In the genomic region with DNA sequence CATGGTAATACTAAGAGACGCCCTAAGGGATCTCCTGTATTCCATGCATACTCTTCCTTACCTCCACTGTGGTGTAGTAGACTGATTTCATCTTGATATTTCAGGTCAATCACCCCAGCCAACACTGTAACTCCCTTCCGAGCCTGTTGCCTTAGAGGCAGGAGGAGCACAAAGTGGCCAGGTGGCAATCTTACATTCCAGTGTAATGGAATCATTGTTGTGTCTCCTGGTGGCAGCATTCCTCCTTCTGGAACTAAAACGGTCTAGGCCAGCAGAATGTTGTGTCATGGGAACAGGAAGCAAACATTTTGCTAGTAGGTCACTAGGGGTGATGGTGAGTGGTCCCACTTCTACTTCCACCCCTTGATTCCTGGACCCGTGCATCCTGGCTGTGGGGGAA, we compare ENCODE assay signal across 15 cellular contexts.
"Had no signal": no experiment of that assay in that cellular context is flagged by ENCODE, and none has a peak within 500 bp of the region (broad histone marks: within the 10 kb centered on the region; RNA-seq: fewer than 3 reads in every experiment).

No MANE protein-coding gene starts in this region.

- H3K4me1 ChIP-seq: ascending aorta, heart right ventricle, spleen, upper lobe of left lung had no signal

- DNase-seq: activated CD4-positive, alpha-beta memory T cell treated with anti-CD3 and anti-CD28 coated beads, Interleukin-2, amount 10 ng/mL, durations not matched to agents 7 days and 5 days; activated CD4-positive, alpha-beta T cell treated with anti-CD3 and anti-CD28 coated beads for 1 hour; activated naive CD4-positive, alpha-beta T cell treated with anti-CD3 and anti-CD28 coated beads, Interleukin-2, amount 10 ng/mL, durations not matched to agents 7 days and 5 days; activated T-cell treated with anti-CD3 and anti-CD28 coated beads, Interleukin-2, amount 50 U/mL, for 24 hours; effector memory CD8-positive, alpha-beta T cell; heart right ventricle; spleen; stimulated activated naive CD8-positive, alpha-beta T cell treated with anti-CD3 and anti-CD28 coated beads, Interleukin-15, amount 100 ng/mL, for 72 hours; T-cell; T-helper 9 cell; upper lobe of left lung had no signal

- H3K27ac ChIP-seq: ascending aorta, epithelial cell of prostate, heart right ventricle, spleen, upper lobe of left lung had no signal

- H3K36me3 Mint-ChIP-seq: activated naive CD4-positive, alpha-beta T cell treated with anti-CD3 and anti-CD28 coated beads, Interleukin-2, amount 10 ng/mL, durations not matched to agents 7 days and 5 days; T-cell had no signal

- H3K27me3 ChIP-seq: ascending aorta, heart right ventricle, spleen, upper lobe of left lung had no signal

- H3K27me3 Mint-ChIP-seq: activated CD4-positive, alpha-beta memory T cell treated with anti-CD3 and anti-CD28 coated beads, Interleukin-2, amount 10 ng/mL, durations not matched to agents 7 days and 5 days; activated naive CD4-positive, alpha-beta T cell treated with anti-CD3 and anti-CD28 coated beads, Interleukin-2, amount 10 ng/mL, durations not matched to agents 7 days and 5 days; activated T-cell treated with anti-CD3 and anti-CD28 coated beads, Interleukin-2, amount 50 U/mL, for 24 hours; dendritic cell treated with granulocyte-macrophage colony-stimulating factor and Interleukin-4, amounts not matched to agents 40 ng/mL and 50 ng/mL, for 4 days; effector memory CD8-positive, alpha-beta T cell; stimulated activated naive CD8-positive, alpha-beta T cell treated with anti-CD3 and anti-CD28 coated beads, Interleukin-15, amount 100 ng/mL, for 72 hours; T-cell had no signal

- H3K4me3 Mint-ChIP-seq: activated CD4-positive, alpha-beta memory T cell treated with anti-CD3 and anti-CD28 coated beads, Interleukin-2, amount 10 ng/mL, durations not matched to agents 7 days and 5 days; activated naive CD4-positive, alpha-beta T cell treated with anti-CD3 and anti-CD28 coated beads, Interleukin-2, amount 10 ng/mL, durations not matched to agents 7 days and 5 days; activated T-cell treated with anti-CD3 and anti-CD28 coated beads, Interleukin-2, amount 50 U/mL, for 24 hours; dendritic cell treated with granulocyte-macrophage colony-stimulating factor and Interleukin-4, amounts not matched to agents 40 ng/mL and 50 ng/mL, for 4 days; effector memory CD8-positive, alpha-beta T cell; neural crest cell; stimulated activated naive CD8-positive, alpha-beta T cell treated with anti-CD3 and anti-CD28 coated beads, Interleukin-15, amount 100 ng/mL, for 72 hours; T-cell had no signal

- H3K27ac Mint-ChIP-seq: activated CD4-positive, alpha-beta memory T cell treated with anti-CD3 and anti-CD28 coated beads, Interleukin-2, amount 10 ng/mL, durations not matched to agents 7 days and 5 days; activated naive CD4-positive, alpha-beta T cell treated with anti-CD3 and anti-CD28 coated beads, Interleukin-2, amount 10 ng/mL, durations not matched to agents 7 days and 5 days; activated T-cell treated with anti-CD3 and anti-CD28 coated beads, Interleukin-2, amount 50 U/mL, for 24 hours; dendritic cell treated with granulocyte-macrophage colony-stimulating factor and Interleukin-4, amounts not matched to agents 40 ng/mL and 50 ng/mL, for 4 days; effector memory CD8-positive, alpha-beta T cell; stimulated activated naive CD8-positive, alpha-beta T cell treated with anti-CD3 and anti-CD28 coated beads, Interleukin-15, amount 100 ng/mL, for 72 hours; T-cell had no signal

- H3K9me3 ChIP-seq: ascending aorta, heart right ventricle, spleen, upper lobe of left lung had no signal

- H3K9me3 Mint-ChIP-seq: activated CD4-positive, alpha-beta memory T cell treated with anti-CD3 and anti-CD28 coated beads, Interleukin-2, amount 10 ng/mL, durations not matched to agents 7 days and 5 days; activated T-cell treated with anti-CD3 and anti-CD28 coated beads, Interleukin-2, amount 50 U/mL, for 24 hours; neural crest cell had no signal

- H3K4me1 Mint-ChIP-seq: activated CD4-positive, alpha-beta memory T cell treated with anti-CD3 and anti-CD28 coated beads, Interleukin-2, amount 10 ng/mL, durations not matched to agents 7 days and 5 days; activated naive CD4-positive, alpha-beta T cell treated with anti-CD3 and anti-CD28 coated beads, Interleukin-2, amount 10 ng/mL, durations not matched to agents 7 days and 5 days; neural crest cell; stimulated activated naive CD8-positive, alpha-beta T cell treated with anti-CD3 and anti-CD28 coated beads, Interleukin-15, amount 100 ng/mL, for 72 hours; T-cell had no signal

- H3K4me3 ChIP-seq: ascending aorta, heart right ventricle, spleen, upper lobe of left lung had no signal

- H3K36me3 ChIP-seq: ascending aorta, heart right ventricle, spleen, upper lobe of left lung had no signal
